ENCODE assay signal across 8 cellular contexts in the genomic region with DNA sequence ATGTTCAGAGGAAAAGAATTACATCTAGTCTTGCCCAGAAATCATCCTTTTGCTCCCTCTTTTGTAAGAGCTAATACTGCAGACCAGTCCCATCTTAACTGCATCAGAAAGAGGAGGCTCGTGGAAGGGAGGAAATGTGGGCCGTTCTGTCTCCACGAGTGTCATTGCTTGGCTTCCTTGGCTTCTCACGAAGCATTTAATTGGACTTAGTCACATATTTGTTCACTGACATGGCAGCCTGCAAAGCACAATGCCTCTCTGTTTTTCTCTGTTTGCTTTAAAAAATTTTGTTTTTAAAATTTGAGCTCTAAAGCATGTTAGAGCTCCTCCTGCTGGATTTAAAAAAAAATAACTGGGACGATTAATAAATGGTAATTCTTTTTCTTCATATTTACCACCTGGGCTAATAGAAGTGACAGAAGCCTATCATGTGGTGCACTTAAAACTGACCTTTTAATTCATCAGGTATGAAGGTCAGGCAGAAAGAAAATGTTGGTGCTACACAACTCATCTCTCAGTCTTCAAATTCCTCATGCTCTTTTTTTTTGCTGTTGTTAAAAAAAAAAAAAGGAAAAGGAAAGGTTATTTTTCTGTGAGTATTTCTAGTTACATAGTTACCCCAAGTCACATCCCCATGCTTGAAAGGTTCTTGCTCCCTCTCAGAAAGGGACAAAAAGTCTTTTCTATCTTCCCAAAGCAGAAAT. TPM values are rescaled to one million over a fixed set of nuclear protein-coding genes. Genes with fewer than 3 reads are reported as not detected.
DNase-seq lines count a peak whose midpoint lies in the region; ATAC-seq and TF ChIP-seq lines count a peak whose summit lies in the region.

No MANE protein-coding gene starts in this region.

- H3K4me1 ChIP-seq in Karpas-422 (ENCODE audit: low read length): no peaks in the 10 kb centered on the region
- H3K4me1 ChIP-seq in duodenal mucosa (ENCODE audit: control insufficient read depth in 1 of 2, insufficient read depth in 2 of 2, low read length in 2 of 2): peaks cover 4 to 12% of the 10 kb centered on the region in 2 donors
- H3K4me1 ChIP-seq in lung (ENCODE audit: control insufficient read depth in 2 of 2, insufficient read depth in 2 of 2, low read length in 2 of 2): peaks cover 2 to 4% of the 10 kb centered on the region in 2 donors

- H3K9ac ChIP-seq in Karpas-422 (ENCODE audit: low read length): no peak overlapping the region
- peak overlapping the region; percentile 27 to 41 for H3K9ac ChIP-seq in duodenal mucosa (ENCODE audit: low read depth in 1 of 2, low read length in 2 of 2)

- H3K36me3 ChIP-seq in Karpas-422 (ENCODE audit: insufficient read depth, low read length) (no peaks in the 10 kb centered on the region), duodenal mucosa (ENCODE audit: control insufficient read depth in 1 of 2, insufficient read depth in 2 of 2, low read length in 2 of 2) (no peaks in the 10 kb centered on the region), lung (ENCODE audit: control insufficient read depth in 2 of 2, insufficient read depth in 2 of 2, low read length in 2 of 2) (no peaks in the 10 kb centered on the region)

- 8 to 16% methylated on average over 5 of the region's 5 CpGs for WGBS in lung, 2 donors

- no peak overlapping the region for H2AFZ ChIP-seq in Karpas-422 (ENCODE audit: low read length)

- H3K27me3 ChIP-seq in Karpas-422 (ENCODE audit: low read length): no peaks in the 10 kb centered on the region
- H3K27me3 ChIP-seq in duodenal mucosa (ENCODE audit: control insufficient read depth in 1 of 2, insufficient read depth in 2 of 2, low read length in 2 of 2): no peaks in the 10 kb centered on the region
- H3K27me3 ChIP-seq in lung (ENCODE audit: control insufficient read depth, insufficient read depth): no peaks in the 10 kb centered on the region

- H3K9me3 ChIP-seq in Karpas-422 (ENCODE audit: low read length) (no peaks in the 10 kb centered on the region), duodenal mucosa (ENCODE audit: control insufficient read depth in 1 of 2, low read length in 2 of 2) (no peaks in the 10 kb centered on the region), lung (ENCODE audit: control insufficient read depth in 2 of 2, insufficient read depth in 1 of 2, low read length in 1 of 2) (no peaks in the 10 kb centered on the region)

- peak overlapping the region; percentile 72 for H3K27ac Mint-ChIP-seq in activated CD4-positive, alpha-beta memory T cell treated with anti-CD3 and anti-CD28 coated beads for 36 hours
- no peak overlapping the region for H3K27ac Mint-ChIP-seq in activated CD4-positive, alpha-beta memory T cell treated with anti-CD3 and anti-CD28 coated beads, Interleukin-2, amount 10 ng/mL, durations not matched to agents 7 days and 5 days
- peak overlapping the region; percentile 33 for H3K27ac Mint-ChIP-seq in T-helper 1 cell treated with Interleukin-12 subunit alpha and Interleukin-12 subunit beta and Interleukin-4 antibody, amounts not matched to agents 30 μg/mL and 1 μg/mL, for 36 hours

- peak; percentile 51 for ATAC-seq in lung (ENCODE audit: insufficient read depth, low FRiP score)

- no peaks in the 10 kb centered on the region for H3K9me3 Mint-ChIP-seq in activated CD4-positive, alpha-beta memory T cell treated with anti-CD3 and anti-CD28 coated beads for 36 hours
- no peaks in the 10 kb centered on the region for H3K9me3 Mint-ChIP-seq in activated CD4-positive, alpha-beta memory T cell treated with anti-CD3 and anti-CD28 coated beads, Interleukin-2, amount 10 ng/mL, durations not matched to agents 7 days and 5 days
- no peaks in the 10 kb centered on the region for H3K9me3 Mint-ChIP-seq in T-helper 1 cell treated with Interleukin-12 subunit alpha and Interleukin-12 subunit beta and Interleukin-4 antibody, amounts not matched to agents 30 μg/mL and 1 μg/mL, for 36 hours

- H3K27ac ChIP-seq in Karpas-422 (ENCODE audit: low read length) (no peak overlapping the region), duodenal mucosa (ENCODE audit: low read depth, low read length) (peak overlapping the region; percentile 32), lung (ENCODE audit: low read depth in 1 of 2, low read length in 1 of 2) (peak overlapping the region in 1 of 2 donors; percentile 46), substantia nigra (ENCODE audit: low read depth, low read length, poor library complexity, severe bottlenecking) (peak overlapping the region; percentile 84)

- peak overlapping the region; percentile 15 for H3K4me3 Mint-ChIP-seq in activated CD4-positive, alpha-beta memory T cell treated with anti-CD3 and anti-CD28 coated beads for 36 hours
- no peak overlapping the region for H3K4me3 Mint-ChIP-seq in activated CD4-positive, alpha-beta memory T cell treated with anti-CD3 and anti-CD28 coated beads, Interleukin-2, amount 10 ng/mL, durations not matched to agents 7 days and 5 days
- H3K4me3 Mint-ChIP-seq in T-helper 1 cell treated with Interleukin-12 subunit alpha and Interleukin-12 subunit beta and Interleukin-4 antibody, amounts not matched to agents 30 μg/mL and 1 μg/mL, for 36 hours: no peak overlapping the region

- H3K79me2 ChIP-seq in Karpas-422 (ENCODE audit: low read length): no peaks in the 10 kb centered on the region

- H3K9me2 ChIP-seq in Karpas-422 (replicated peaks; ENCODE audit: insufficient read depth, low read length): no peaks in the 10 kb centered on the region

- no peaks in the 10 kb centered on the region for H4K20me1 ChIP-seq in Karpas-422 (ENCODE audit: insufficient read depth, low read depth, low read length)

- H3K4me2 ChIP-seq in Karpas-422 (ENCODE audit: low read depth, low read length, poor library complexity, severe bottlenecking): no peak overlapping the region

- POLR2A ChIA-PET in activated CD4-positive, alpha-beta memory T cell treated with anti-CD3 and anti-CD28 coated beads for 36 hours (lab: Charles Lee): interaction anchor here (1.0 kb wide), 1 partner anchor 309 kb away, joined by 3 read pairs; no protein-coding TSS in a partner anchor
- POLR2A ChIA-PET in activated CD4-positive, alpha-beta memory T cell treated with anti-CD3 and anti-CD28 coated beads, Interleukin-2, amount 10 ng/mL, durations not matched to agents 7 days and 5 days (lab: Charles Lee): interaction anchor here (1.4 kb wide), 1 partner anchor 41 kb away, joined by 10 read pairs; no protein-coding TSS in a partner anchor

- intact Hi-C loops in activated CD4-positive, alpha-beta memory T cell treated with anti-CD3 and anti-CD28 coated beads for 36 hours (cut with micrococcal nuclease): loop anchor here (1.0 to 2.0 kb wide), 6 partner anchors 30 to 397 kb away; partner anchors contain the start of gene PIGC

- CTCF ChIA-PET in activated CD4-positive, alpha-beta memory T cell treated with anti-CD3 and anti-CD28 coated beads for 36 hours (lab: Charles Lee): interaction anchor here (0.6 to 4.8 kb wide), 30 partner anchors 9 to 597 kb away, joined by 3 to 47 read pairs (median 4); partner anchors contain the start of gene C1orf105
- CTCF ChIA-PET in activated CD4-positive, alpha-beta memory T cell treated with anti-CD3 and anti-CD28 coated beads, Interleukin-2, amount 10 ng/mL, durations not matched to agents 7 days and 5 days (lab: Charles Lee): interaction anchor here (0.5 to 3.3 kb wide), 29 partner anchors 8 to 414 kb away, joined by 3 to 27 read pairs (median 3); partner anchors contain the start of gene PIGC

- no peaks in the 10 kb centered on the region for H3K27me3 Mint-ChIP-seq in activated CD4-positive, alpha-beta memory T cell treated with anti-CD3 and anti-CD28 coated beads for 36 hours
- H3K27me3 Mint-ChIP-seq in activated CD4-positive, alpha-beta memory T cell treated with anti-CD3 and anti-CD28 coated beads, Interleukin-2, amount 10 ng/mL, durations not matched to agents 7 days and 5 days: peaks cover 3% of the 10 kb centered on the region
- peaks cover 10% of the 10 kb centered on the region for H3K27me3 Mint-ChIP-seq in T-helper 1 cell treated with Interleukin-12 subunit alpha and Interleukin-12 subunit beta and Interleukin-4 antibody, amounts not matched to agents 30 μg/mL and 1 μg/mL, for 36 hours (ENCODE audit: low read depth)

- no peaks in the 10 kb centered on the region for H3K36me3 Mint-ChIP-seq in activated CD4-positive, alpha-beta memory T cell treated with anti-CD3 and anti-CD28 coated beads for 36 hours
- no peaks in the 10 kb centered on the region for H3K36me3 Mint-ChIP-seq in activated CD4-positive, alpha-beta memory T cell treated with anti-CD3 and anti-CD28 coated beads, Interleukin-2, amount 10 ng/mL, durations not matched to agents 7 days and 5 days (ENCODE audit: low read depth)
- no peaks in the 10 kb centered on the region for H3K36me3 Mint-ChIP-seq in T-helper 1 cell treated with Interleukin-12 subunit alpha and Interleukin-12 subunit beta and Interleukin-4 antibody, amounts not matched to agents 30 μg/mL and 1 μg/mL, for 36 hours (ENCODE audit: low read depth)

- H3K4me3 ChIP-seq in Karpas-422 (ENCODE audit: low read length): no peak overlapping the region
- peak overlapping the region; percentile 33 to 62 for H3K4me3 ChIP-seq in duodenal mucosa (ENCODE audit: low read depth in 1 of 2, low read length in 2 of 2)
- no peak overlapping the region for H3K4me3 ChIP-seq in lung

- DNase-seq in activated CD4-positive, alpha-beta memory T cell treated with anti-CD3 and anti-CD28 coated beads for 36 hours: peak; percentile 41
- DNase-seq in activated CD4-positive, alpha-beta memory T cell treated with anti-CD3 and anti-CD28 coated beads, Interleukin-2, amount 10 ng/mL, durations not matched to agents 7 days and 5 days: no peak
- peak; percentile 60 for DNase-seq in Karpas-422
- DNase-seq in lung (ENCODE audit: low spot score): peak; percentile 43
- DNase-seq in substantia nigra (lab: John Stamatoyannopoulos, UW): peak in 28 of 49 donors; percentile 6 to 65 (median 30)
- DNase-seq in GM19238 (ENCODE audit: insufficient read length, low spot score): no peak

- H3K4me1 Mint-ChIP-seq in activated CD4-positive, alpha-beta memory T cell treated with anti-CD3 and anti-CD28 coated beads for 36 hours (ENCODE audit: low read depth): peaks cover 63% of the 10 kb centered on the region
- H3K4me1 Mint-ChIP-seq in activated CD4-positive, alpha-beta memory T cell treated with anti-CD3 and anti-CD28 coated beads, Interleukin-2, amount 10 ng/mL, durations not matched to agents 7 days and 5 days: peaks cover 45% of the 10 kb centered on the region
- peaks cover 31% of the 10 kb centered on the region for H3K4me1 Mint-ChIP-seq in T-helper 1 cell treated with Interleukin-12 subunit alpha and Interleukin-12 subunit beta and Interleukin-4 antibody, amounts not matched to agents 30 μg/mL and 1 μg/mL, for 36 hours (ENCODE audit: low read depth)

- peak; percentile 29 for TF ChIP-seq CTCF in lung (IDR thresholded peaks at IDR 0.05; ENCODE audit: control extremely low read depth, extremely low read depth)

RNA-seq across cellular contexts. Expression of gene C1orf105, which starts 21.0 kb away (rescaled TPM):
- not detected for total RNA-seq in activated CD4-positive, alpha-beta memory T cell treated with anti-CD3 and anti-CD28 coated beads for 36 hours
- total RNA-seq in activated CD4-positive, alpha-beta memory T cell treated with anti-CD3 and anti-CD28 coated beads, Interleukin-2, amount 10 ng/mL, durations not matched to agents 7 days and 5 days: not detected
- not detected in 2 replicates for total RNA-seq in Karpas-422 (2014; rRNA removed; shearing (Covaris generic); ENCODE audit: low replicate concordance)
- not detected for total RNA-seq in lung
- polyA plus RNA-seq in lung: not detected

RNA-seq across cellular contexts. Expression of gene PIGC, which starts 44.3 kb away (rescaled TPM):
- 10 to 100 TPM; 16.6 to 17.4 TPM for total RNA-seq in activated CD4-positive, alpha-beta memory T cell treated with anti-CD3 and anti-CD28 coated beads for 36 hours
- total RNA-seq in activated CD4-positive, alpha-beta memory T cell treated with anti-CD3 and anti-CD28 coated beads, Interleukin-2, amount 10 ng/mL, durations not matched to agents 7 days and 5 days: 10 to 100 TPM; 24.5 to 26.2 TPM
- 14.5 and 24.7 TPM in 2 replicates for total RNA-seq in Karpas-422 (2014; rRNA removed; shearing (Covaris generic); ENCODE audit: low replicate concordance)
- total RNA-seq in lung: 10 to 100 TPM; 17.9 to 26.1 TPM
- polyA plus RNA-seq in lung: 10 to 100 TPM; 20.0 to 21.8 TPM

Comparison
In these comparisons a context has a peak if more than half of its experiments do, and no peak if none do; other contexts are left out.
1. DNase-seq: peak in activated CD4-positive, alpha-beta memory T cell treated with anti-CD3 and anti-CD28 coated beads for 36 hours (single experiment), Karpas-422 (single experiment), lung (single experiment) and substantia nigra (28 of 49); none in activated CD4-positive, alpha-beta memory T cell treated with anti-CD3 and anti-CD28 coated beads, Interleukin-2, amount 10 ng/mL, durations not matched to agents 7 days and 5 days (single experiment) and GM19238 (single experiment).
2. H3K4me3 ChIP-seq: peak in duodenal mucosa (2 of 2); none in Karpas-422 (single experiment) and lung (single experiment).